In genomic region chr5:63111891-63112290, GRCh38 we compare ENCODE assay signal across 19 cellular contexts.
DNase-seq lines count a peak whose midpoint lies in the region; ATAC-seq lines count a peak whose summit lies in the region.
"Had no signal": no experiment of that assay in that cellular context is flagged by ENCODE, and none has a peak within 500 bp of the region (broad histone marks: within the 10 kb centered on the region; RNA-seq: fewer than 3 reads in every experiment).

No MANE protein-coding gene starts in this region.

- H3K56ac ChIP-seq in mesendoderm (ENCODE audit: low read length), result no peak overlapping the region

- no peak overlapping the region for H4K5ac ChIP-seq in mesendoderm (ENCODE audit: low read length)

- no peaks in the 10 kb centered on the region for H3K79me1 ChIP-seq in mesendoderm (ENCODE audit: low read length)

- no peaks in the 10 kb centered on the region for H3K36me3 ChIP-seq in BLaER1
- H3K36me3 ChIP-seq in mesendoderm (ENCODE audit: control insufficient read depth, insufficient read depth, low read length), result no peaks in the 10 kb centered on the region
- H3K36me3 ChIP-seq: BE2C had no signal

- ATAC-seq in left lobe of liver (peak; percentile 67), GM19035 (IDR thresholded peaks at IDR 0.05; ENCODE audit: unreplicated experiment) (no peak)

- no peak overlapping the region for H3K4ac ChIP-seq in mesendoderm (ENCODE audit: low read depth, low read length)

- H3K79me2 ChIP-seq in mesendoderm (ENCODE audit: control insufficient read depth, insufficient read depth, low read length), result no peaks in the 10 kb centered on the region

- H3K27ac ChIP-seq in BLaER1, result no peak overlapping the region
- H3K27ac ChIP-seq in mesendoderm (ENCODE audit: low read depth, low read length), result no peak overlapping the region
- H3K27ac ChIP-seq: 22Rv1, GM23248 had no signal

- H2AK5ac ChIP-seq in mesendoderm (ENCODE audit: low read length), result no peak overlapping the region

- no peaks in the 10 kb centered on the region for H3K9me3 ChIP-seq in BLaER1
- H3K9me3 ChIP-seq: BE2C had no signal

- no peak overlapping the region for H2BK120ac ChIP-seq in mesendoderm (ENCODE audit: low read depth, low read length)

- H2BK15ac ChIP-seq in mesendoderm (replicated peaks; ENCODE audit: low read depth), result no peak overlapping the region

- H3K27me3 ChIP-seq in BLaER1 (no peaks in the 10 kb centered on the region), mesendoderm (ENCODE audit: insufficient read depth, low read length, poor library complexity) (no peaks in the 10 kb centered on the region)
- H3K27me3 ChIP-seq: BE2C had no signal

- H3K4me1 ChIP-seq in BLaER1 (peaks cover 11% of the 10 kb centered on the region; the same call in 1 of the 2 replicates), mesendoderm (ENCODE audit: control insufficient read depth, low read depth, low read length) (no peaks in the 10 kb centered on the region)
- H3K4me1 ChIP-seq: BE2C had no signal

- H2BK5ac ChIP-seq in mesendoderm (ENCODE audit: low read length), result no peak overlapping the region

- H3K4me2 ChIP-seq in BLaER1 (peak overlapping the region; percentile 8; the same call in 1 of the 2 replicates), mesendoderm (ENCODE audit: low read length) (no peak overlapping the region)

- no peak overlapping the region for H3K18ac ChIP-seq in mesendoderm (ENCODE audit: low read length)

- no peak overlapping the region for H3K9ac ChIP-seq in BLaER1
- H3K9ac ChIP-seq in mesendoderm (ENCODE audit: low read length), result no peak overlapping the region
- H3K9ac ChIP-seq: GM23248 had no signal

- H3K23ac ChIP-seq in mesendoderm (ENCODE audit: low read length), result no peak overlapping the region

- H4K8ac ChIP-seq in mesendoderm (ENCODE audit: low read depth, low read length), result peak overlapping the region; percentile 28

- DNase-seq in DMS53 treated with DMSO at 0.1 percent for 48 hours (lab: John Stamatoyannopoulos, UW; ENCODE audit: unreplicated experiment) (peak; percentile 37), left lobe of liver (ENCODE audit: low spot score) (no peak), mesendoderm (no peak), AML-193 (lab: John Stamatoyannopoulos, UW) (no peak), UCSD-AML1 (lab: John Stamatoyannopoulos, UW; ENCODE audit: unreplicated experiment) (no peak), NCI-H510A (lab: John Stamatoyannopoulos, UW) (no peak)
- DNase-seq: BE2C; C1 segment of cervical spinal cord; CD4-positive, alpha-beta memory T cell; COR-L47; DMS153; DMS79 treated with DMSO at 0.1 percent for 48 hours; GF-D8; GM23248; H7; HCEC 1CT had no signal

- H3K4me3 ChIP-seq in BLaER1 (no peak overlapping the region), mesendoderm (ENCODE audit: low read length) (no peak overlapping the region)
- H3K4me3 ChIP-seq: GM23248 had no signal

- no peaks in the 10 kb centered on the region for H4K20me1 ChIP-seq in BLaER1
